In genomic region chr21:34888569-34889286, GRCh38 we compare ENCODE assay signal across 8 cellular contexts.
DNase-seq lines count a peak whose midpoint lies in the region; ATAC-seq and TF ChIP-seq lines count a peak whose summit lies in the region.

No MANE protein-coding gene starts in this region.

- CTCF ChIA-PET in SK-N-SH (lab: Yijun Ruan, JAX), result interaction anchor here (0.6 to 4.7 kb wide), 13 partner anchors 8 to 1140 kb away, joined by 3 to 15 read pairs (median 6); no protein-coding TSS in a partner anchor

- ATAC-seq in HG02588 (IDR thresholded peaks at IDR 0.05; ENCODE audit: unreplicated experiment) (peak; percentile 63), Right ventricle myocardium superior (ENCODE audit: poor library complexity) (peak; percentile 92)

- H3K4me1 Mint-ChIP-seq in activated naive CD8-positive, alpha-beta T cell (ENCODE audit: low read depth), result peaks cover 53% of the 10 kb centered on the region

- H3K4me3 ChIP-seq in GM08714 (ENCODE audit: low read length) (peak overlapping the region; percentile 77; the same call in 1 of the 2 replicates), SK-N-SH (ENCODE audit: low read depth in 2 of 2, low read length in 1 of 2) (peak overlapping the region; percentile 81), parathyroid adenoma (ENCODE audit: low read depth, low read length) (peak overlapping the region; percentile 60), transverse colon (peak overlapping the region; percentile 71 to 86 (median 74))

- POLR2A ChIA-PET in SK-N-SH (lab: Yijun Ruan, JAX), result no interaction called here

- H3K27ac Mint-ChIP-seq in activated naive CD8-positive, alpha-beta T cell, result peak overlapping the region; percentile 100

- in situ Hi-C loops in transverse colon (cut with MboI; ENCODE audit: low pct_ligation_motif_present in 1 of 4, low pct_unique_long_range_greater_than_20kb in 1 of 4, low sequenced_read_pairs in 3 of 4), result loop anchor here in 3 of 4 donors (10.0 to 25.0 kb wide), 4 partner anchors 144 to 1049 kb away; no protein-coding TSS in a partner anchor

- peak overlapping the region; percentile 95 for H3K4me3 Mint-ChIP-seq in activated naive CD8-positive, alpha-beta T cell

- H3K79me2 ChIP-seq in SK-N-SH (ENCODE audit: insufficient read depth) (peaks cover 55% of the 10 kb centered on the region), parathyroid adenoma (no peaks in the 10 kb centered on the region)

- H2AFZ ChIP-seq in SK-N-SH (ENCODE audit: low read depth) (no peak overlapping the region), parathyroid adenoma (peak overlapping the region; percentile 83)

- peak overlapping the region; percentile 86 to 95 for H3K27ac ChIP-seq in SK-N-SH (ENCODE audit: low read depth in 2 of 2, low read length in 1 of 2)
- peak overlapping the region; percentile 66 for H3K27ac ChIP-seq in parathyroid adenoma
- H3K27ac ChIP-seq in transverse colon, result peak overlapping the region; percentile 95 to 99 (median 97)

- WGBS in SK-N-SH (ENCODE audit: low lambda C conversion rate), result 1% methylated on average over 11 of the region's 92 CpGs
- WGBS in transverse colon (ENCODE audit: low coverage in 1 of 2), 2 donors, result 0% methylated on average over 41 of the region's 92 CpGs; no CpG with 5 or more reads in 1 of the 2 donors

- H3K9me3 ChIP-seq in SK-N-SH (no peaks in the 10 kb centered on the region), parathyroid adenoma (ENCODE audit: control insufficient read depth, low read length) (no peaks in the 10 kb centered on the region), transverse colon (no peaks in the 10 kb centered on the region)

- H3K9me3 Mint-ChIP-seq in activated naive CD8-positive, alpha-beta T cell (ENCODE audit: low read depth), result no peaks in the 10 kb centered on the region

- H3F3A ChIP-seq in SK-N-SH (replicated peaks; ENCODE audit: insufficient read depth), result peaks cover 13% of the 10 kb centered on the region

- H3K9me2 ChIP-seq in SK-N-SH, result no peaks in the 10 kb centered on the region

- H3K9ac ChIP-seq in SK-N-SH (peak overlapping the region; percentile 92), parathyroid adenoma (no peak overlapping the region)

- peaks cover 21% of the 10 kb centered on the region for H4K20me1 ChIP-seq in SK-N-SH (ENCODE audit: insufficient read depth)

- peak; percentile 82 for DNase-seq in NCI-H1048 (lab: John Stamatoyannopoulos, UW)
- DNase-seq in SK-N-SH, result peak; percentile 93
- DNase-seq in Right ventricle myocardium superior, result peak; percentile 96
- peak; percentile 96 for DNase-seq in transverse colon

- H3K36me3 ChIP-seq in SK-N-SH (replicated peaks in 1 of 2; ENCODE audit: control insufficient read depth in 1 of 2, insufficient read depth in 2 of 2, low read length in 1 of 2) (peaks cover 0 to 4% of the 10 kb centered on the region in 2 experiments), parathyroid adenoma (ENCODE audit: control insufficient read depth, insufficient read depth, low read length) (no peaks in the 10 kb centered on the region), transverse colon (no peaks in the 10 kb centered on the region)

- no peak for TF ChIP-seq RAD21 in SK-N-SH (IDR thresholded peaks at IDR 0.05; ENCODE audit: low read length)

- H3K4me2 ChIP-seq in SK-N-SH (peak overlapping the region; percentile 94), parathyroid adenoma (ENCODE audit: low read length) (peak overlapping the region; percentile 76)

- TF ChIP-seq EP300 in SK-N-SH (IDR thresholded peaks at IDR 0.05; ENCODE audit: borderline replicate concordance in 1 of 2, low read depth in 1 of 2, low read length in 1 of 2) (no peak), transverse colon (IDR thresholded peaks at IDR 0.05; ENCODE audit: low read depth) (no peak)

- intact Hi-C loops in Right ventricle myocardium superior (cut with DNase I) (no loop called here), transverse colon (cut with DNase I; ENCODE audit: low total_unique reads) (loop anchor here (10.0 kb wide), 2 partner anchors 94 to 144 kb away; no protein-coding TSS in a partner anchor)

- no peaks in the 10 kb centered on the region for H3K27me3 Mint-ChIP-seq in activated naive CD8-positive, alpha-beta T cell

- TF ChIP-seq CTCF in SK-N-SH (IDR thresholded peaks at IDR 0.05) (no peak), parathyroid adenoma (IDR thresholded peaks at IDR 0.05) (no peak), transverse colon (IDR thresholded peaks at IDR 0.05) (peak in 1 of 5 experiments; percentile 31)

- H3K36me3 Mint-ChIP-seq in activated naive CD8-positive, alpha-beta T cell, result peaks cover 3% of the 10 kb centered on the region

- H3K27me3 ChIP-seq in SK-N-SH (ENCODE audit: insufficient read depth) (no peaks in the 10 kb centered on the region), parathyroid adenoma (ENCODE audit: control insufficient read depth, insufficient read depth, low read length) (peaks cover 20% of the 10 kb centered on the region), transverse colon (peaks cover 51% of the 10 kb centered on the region)

- TF ChIP-seq POLR2A in transverse colon (IDR thresholded peaks at IDR 0.05), result peak; percentile 97

- H3K4me1 ChIP-seq in SK-N-SH (ENCODE audit: control insufficient read depth in 1 of 2, insufficient read depth in 2 of 2, low read depth in 1 of 2, low read length in 1 of 2) (peaks cover 0 to 7% of the 10 kb centered on the region in 2 experiments; a peak in 2 of 4 replicates), parathyroid adenoma (no peaks in the 10 kb centered on the region), transverse colon (peaks cover 0 to 45% (median 22%) of the 10 kb centered on the region in 4 donors)

TF ChIP-seq in SK-N-SH, 30 proteins besides CTCF, POLR2A, EP300 and RAD21 (continues in another document):
- TF ChIP-seq RCOR1 (IDR thresholded peaks at IDR 0.05; ENCODE audit: low read length), result peak; percentile 62; the same call in 1 of the 2 replicates
- TF ChIP-seq SIN3A (IDR thresholded peaks at IDR 0.05; ENCODE audit: borderline replicate concordance, low read depth, low read length), result peak; percentile 64; the same call in 1 of the 2 replicates
- TF ChIP-seq USF1 (IDR thresholded peaks at IDR 0.05; ENCODE audit: borderline replicate concordance, low read depth), result no peak
- no peak for TF ChIP-seq CHD2 (IDR thresholded peaks at IDR 0.05; ENCODE audit: low read length, partially characterized antibody)
- TF ChIP-seq IRF3 (IDR thresholded peaks at IDR 0.05; ENCODE audit: low read depth, low read length), result no peak
- peak; percentile 44; the same call in 1 of the 2 replicates for TF ChIP-seq PBX3 (IDR thresholded peaks at IDR 0.05)
- no peak for TF ChIP-seq FOXJ3 (CRISPR knock-in tag; IDR thresholded peaks at IDR 0.05)
- TF ChIP-seq GABPA (IDR thresholded peaks at IDR 0.05; ENCODE audit: low read depth), result no peak
- no peak for TF ChIP-seq EZH2phosphoT487 (IDR thresholded peaks at IDR 0.05; ENCODE audit: borderline replicate concordance, low read depth)
- no peak for TF ChIP-seq JUND (IDR thresholded peaks at IDR 0.05)
- peak; percentile 3; the same call in 1 of the 2 replicates for TF ChIP-seq ELF1 (IDR thresholded peaks at IDR 0.05)
- no peak for TF ChIP-seq TCF12 (IDR thresholded peaks at IDR 0.05)
- TF ChIP-seq RXRA (IDR thresholded peaks at IDR 0.05; ENCODE audit: borderline replicate concordance, low read depth), result no peak
- no peak for TF ChIP-seq SMC3 (IDR thresholded peaks at IDR 0.05; ENCODE audit: low read depth, low read length)
- peak; percentile 95 for TF ChIP-seq TAF1 (IDR thresholded peaks at IDR 0.05; ENCODE audit: borderline replicate concordance, low read depth, low read length)
- no peak for TF ChIP-seq YY1 (IDR thresholded peaks at IDR 0.05; ENCODE audit: low read depth)
- TF ChIP-seq NFIC (IDR thresholded peaks at IDR 0.05; ENCODE audit: borderline replicate concordance), result no peak
- no peak for TF ChIP-seq MAX (IDR thresholded peaks at IDR 0.05; ENCODE audit: low read depth)
- no peak for TF ChIP-seq MEF2A (IDR thresholded peaks at IDR 0.05; ENCODE audit: borderline replicate concordance, low read depth)
- TF ChIP-seq FOSL2 (IDR thresholded peaks at IDR 0.05; ENCODE audit: borderline replicate concordance, low read depth), result no peak

Comparison
In these comparisons a context has a peak if more than half of its experiments do, and no peak if none do; other contexts are left out.
1. Peak in every context shown above with its lines: DNase-seq, ATAC-seq, H3K4me3 ChIP-seq and H3K27ac ChIP-seq.